In genomic region chr1:29878501-29878900, GRCh38 we compare ENCODE assay signal across 26 cellular contexts.
DNase-seq lines count a peak whose midpoint lies in the region; ATAC-seq, FAIRE-seq and TF ChIP-seq lines count a peak whose summit lies in the region.
"Had no signal": no experiment of that assay in that cellular context is flagged by ENCODE, and none has a peak within 500 bp of the region (broad histone marks: within the 10 kb centered on the region; RNA-seq: fewer than 3 reads in every experiment).

No MANE protein-coding gene starts in this region.

- H3K4me1 ChIP-seq in small intestine (ENCODE audit: control insufficient read depth in 2 of 2, insufficient read depth in 1 of 2, low read depth in 1 of 2, low read length in 1 of 2) (no peaks in the 10 kb centered on the region), A673 (ENCODE audit: insufficient read depth, low read length, poor library complexity, severe bottlenecking) (no peaks in the 10 kb centered on the region)
- H3K4me1 ChIP-seq: Caco-2 had no signal

- POLR2A ChIA-PET in A673 (lab: Charles Lee; ENCODE audit: low non-redundant PET): no interaction called here

- DNase-seq in NCI-H1105 (lab: John Stamatoyannopoulos, UW) (peak; percentile 94), NCI-H187 treated with DMSO at 0.1 percent for 48 hours (lab: John Stamatoyannopoulos, UW) (peak; percentile 89), NCI-H2196 treated with DMSO at 0.1 percent for 48 hours (lab: John Stamatoyannopoulos, UW; ENCODE audit: unreplicated experiment) (peak; percentile 48), mesenteric fat pad (ENCODE audit: low spot score) (peak; percentile 51), AG08395 (ENCODE audit: low spot score) (no peak), small intestine (no peak), A673 (ENCODE audit: low spot score) (no peak)
- DNase-seq: activated CD4-positive, alpha-beta T cell treated with anti-CD3 and anti-CD28 coated beads, Interleukin-2, amount 50 U/mL, for 48 hours; activated CD4-positive, CD25-positive, alpha-beta regulatory T cell treated with anti-CD3 and anti-CD28 coated beads, Interleukin-2, amount 50 U/mL, for 72 hours; activated CD8-positive, alpha-beta memory T cell treated with anti-CD3 and anti-CD28 coated beads, Interleukin-2, amount 50 U/mL, for 4 hours; activated naive CD4-positive, alpha-beta T cell treated with Interleukin-2 at 50 U/mL for 16 hours; C1 segment of cervical spinal cord; Caco-2; IMR-90; left ventricle myocardium superior; mesendoderm; MV-4-11; NCI-H226; ovary; PC-9; Right ventricle myocardium superior; stimulated activated naive CD4-positive, alpha-beta T cell treated with Interleukin-2 at 50 U/mL for 16 hours; T-helper 2 cell had no signal

- no peak for FAIRE-seq in small intestine (lab: Jason Lieb, UNC)
- FAIRE-seq: keratinocyte had no signal

- H3K27me3 ChIP-seq in small intestine (ENCODE audit: control insufficient read depth in 2 of 2, insufficient read depth in 2 of 2, low read length in 2 of 2) (peaks cover 0 to 3% of the 10 kb centered on the region in 2 donors), A673 (replicated peaks; ENCODE audit: insufficient read depth, low read depth, low read length, poor library complexity) (no peaks in the 10 kb centered on the region)
- H3K27me3 ChIP-seq: ovary had no signal

- TF ChIP-seq CTCF in A673 (conservative IDR thresholded peaks at IDR 0.05; ENCODE audit: low read depth, low read length): no peak

- BruUV-seq in A673 (replicated peaks; lab: Mats Ljungman, UMichigan): no TSS peak

- H3K9me3 ChIP-seq in small intestine (ENCODE audit: control insufficient read depth, low read depth) (no peaks in the 10 kb centered on the region), A673 (ENCODE audit: low read depth, low read length, poor library complexity, severe bottlenecking) (no peaks in the 10 kb centered on the region)
- H3K9me3 ChIP-seq: Caco-2, ovary had no signal

- intact Hi-C loops in A673 (cut with micrococcal nuclease; ENCODE audit: unreplicated experiment): no loop called here

- H3K27ac ChIP-seq in small intestine (ENCODE audit: low read depth in 1 of 2, low read length in 1 of 2) (no peak overlapping the region), A673 (ENCODE audit: low read depth, low read length, poor library complexity, severe bottlenecking) (no peak overlapping the region)
- H3K27ac ChIP-seq: ovary, PC-9 had no signal

- CTCF ChIA-PET in A673 (lab: Charles Lee): no interaction called here

- H3K36me3 ChIP-seq in small intestine (ENCODE audit: control insufficient read depth in 2 of 2, insufficient read depth in 2 of 2, low read length in 2 of 2) (no peaks in the 10 kb centered on the region), A673 (ENCODE audit: insufficient read depth, low read length, poor library complexity, severe bottlenecking) (no peaks in the 10 kb centered on the region)
- H3K36me3 ChIP-seq: ovary had no signal

- no peak overlapping the region for H3K4me3 ChIP-seq in small intestine (ENCODE audit: low read depth in 1 of 2, low read length in 2 of 2)
- no peak overlapping the region for H3K4me3 ChIP-seq in A673 (ENCODE audit: low read depth, low read length, poor library complexity, severe bottlenecking)
- H3K4me3 ChIP-seq: ovary, PC-9 had no signal

- ATAC-seq in GM21526 (IDR thresholded peaks at IDR 0.05; ENCODE audit: low FRiP score, unreplicated experiment): no peak
- ATAC-seq: esophagus mucosa, left ventricle myocardium superior had no signal

- 39 to 86% (median 54%) methylated on average over 9 of the region's 9 CpGs for WGBS in small intestine, 3 donors

Comparison
In these comparisons a context has a peak if more than half of its experiments do, and no peak if none do; other contexts are left out.
1. DNase-seq: peak in NCI-H1105 (single experiment), NCI-H187 treated with DMSO at 0.1 percent for 48 hours (single experiment), NCI-H2196 treated with DMSO at 0.1 percent for 48 hours (single experiment) and mesenteric fat pad (single experiment); none in AG08395 (single experiment), small intestine (single experiment) and A673 (single experiment).